In the genomic region with DNA sequence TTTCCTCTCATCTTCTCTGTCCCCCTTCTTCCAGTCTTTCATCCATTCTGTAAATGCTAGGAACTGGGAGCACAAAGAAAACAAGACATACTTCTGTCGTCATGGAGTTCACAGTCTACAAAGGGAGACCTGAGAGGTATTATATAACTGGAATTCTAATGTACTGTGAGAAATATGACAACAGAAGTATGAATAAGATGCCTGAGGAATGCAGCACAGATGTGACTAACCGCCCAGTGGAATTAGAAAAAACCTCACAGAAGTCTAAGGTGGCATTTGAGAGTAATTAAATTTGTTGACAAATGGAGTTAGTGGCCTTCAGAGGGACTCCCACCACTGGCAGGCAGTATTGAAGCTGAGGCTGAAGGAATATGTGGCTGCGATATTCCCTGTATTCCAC, we compare ENCODE assay signal across 19 cellular contexts.
DNase-seq lines count a peak whose midpoint lies in the region; ATAC-seq, FAIRE-seq and TF ChIP-seq lines count a peak whose summit lies in the region.
"Had no signal": no experiment of that assay in that cellular context is flagged by ENCODE, and none has a peak within 500 bp of the region (broad histone marks: within the 10 kb centered on the region; RNA-seq: fewer than 3 reads in every experiment).

No MANE protein-coding gene starts in this region.

- no peaks in the 10 kb centered on the region for H3K4me1 ChIP-seq in astrocyte (ENCODE audit: insufficient read depth, low read length)
- H3K4me1 ChIP-seq in keratinocyte (ENCODE audit: control insufficient read depth, extremely low read depth, insufficient read depth, low read length) = peaks cover 6% of the 10 kb centered on the region
- no peaks in the 10 kb centered on the region for H3K4me1 ChIP-seq in effector memory CD4-positive, alpha-beta T cell (ENCODE audit: control insufficient read depth, insufficient read depth, low read length, poor library complexity, severe bottlenecking)
- H3K4me1 ChIP-seq in spleen = no peaks in the 10 kb centered on the region
- H3K4me1 ChIP-seq: breast epithelium had no signal

- no peaks in the 10 kb centered on the region for H3K27me3 Mint-ChIP-seq in astrocyte (ENCODE audit: low read depth, unreplicated experiment)
- H3K27me3 Mint-ChIP-seq in activated naive CD8-positive, alpha-beta T cell treated with anti-CD3 and anti-CD28 coated beads, Interleukin-2, amount 50 U/mL, for 24 hours = no peaks in the 10 kb centered on the region
- H3K27me3 Mint-ChIP-seq: naive B cell; stimulated activated naive B cell treated with anti-CD40 and anti-IgM and Interleukin-4, amounts not matched to agents 10 μg/mL and 1 μg/mL and 100 μg/mL, for 72 hours had no signal

- no peak for ATAC-seq in activated naive CD8-positive, alpha-beta T cell treated with anti-CD3 and anti-CD28 coated beads, Interleukin-2, amount 50 U/mL, for 24 hours
- ATAC-seq: left ventricle myocardium superior; stimulated activated naive B cell treated with anti-CD40 and anti-IgM and Interleukin-4, amounts not matched to agents 10 μg/mL and 1 μg/mL and 100 μg/mL, for 72 hours had no signal

- H3K9me3 Mint-ChIP-seq in astrocyte (ENCODE audit: unreplicated experiment) = no peaks in the 10 kb centered on the region
- H3K9me3 Mint-ChIP-seq in activated naive CD8-positive, alpha-beta T cell treated with anti-CD3 and anti-CD28 coated beads, Interleukin-2, amount 50 U/mL, for 24 hours = no peaks in the 10 kb centered on the region
- H3K9me3 Mint-ChIP-seq: activated CD4-positive, alpha-beta T cell treated with anti-CD3 and anti-CD28 coated beads, Interleukin-2, amount 10 ng/mL, durations not matched to agents 24 days and 14 days; naive B cell; stimulated activated naive B cell treated with anti-CD40 and anti-IgM and Interleukin-4, amounts not matched to agents 10 μg/mL and 1 μg/mL and 100 μg/mL, for 72 hours had no signal

- no peaks in the 10 kb centered on the region for H3K9me1 ChIP-seq in keratinocyte (ENCODE audit: control insufficient read depth, extremely low read depth, insufficient read depth, low read length)

- peak overlapping the region; percentile 74 for H3K27ac Mint-ChIP-seq in astrocyte (ENCODE audit: unreplicated experiment)
- no peak overlapping the region for H3K27ac Mint-ChIP-seq in activated naive CD8-positive, alpha-beta T cell treated with anti-CD3 and anti-CD28 coated beads, Interleukin-2, amount 50 U/mL, for 24 hours
- H3K27ac Mint-ChIP-seq: activated CD4-positive, alpha-beta T cell treated with anti-CD3 and anti-CD28 coated beads, Interleukin-2, amount 10 ng/mL, durations not matched to agents 24 days and 14 days; naive B cell; stimulated activated naive B cell treated with anti-CD40 and anti-IgM and Interleukin-4, amounts not matched to agents 10 μg/mL and 1 μg/mL and 100 μg/mL, for 72 hours had no signal

- H3K27me3 ChIP-seq in astrocyte (ENCODE audit: insufficient read depth, low read length) = no peaks in the 10 kb centered on the region
- H3K27me3 ChIP-seq in keratinocyte (ENCODE audit: control insufficient read depth, extremely low read depth, insufficient read depth, low read length) = no peaks in the 10 kb centered on the region
- no peaks in the 10 kb centered on the region for H3K27me3 ChIP-seq in dorsolateral prefrontal cortex
- H3K27me3 ChIP-seq in effector memory CD4-positive, alpha-beta T cell (replicated peaks; ENCODE audit: control insufficient read depth, insufficient read depth, low read length, poor library complexity, severe bottlenecking) = no peaks in the 10 kb centered on the region
- H3K27me3 ChIP-seq in spleen (replicated peaks in 1 of 7) = no peaks in the 10 kb centered on the region
- H3K27me3 ChIP-seq: breast epithelium had no signal

- H3K79me2 ChIP-seq in astrocyte (ENCODE audit: insufficient read depth, low read length) (no peaks in the 10 kb centered on the region), keratinocyte (ENCODE audit: control insufficient read depth, insufficient read depth, low read length) (no peaks in the 10 kb centered on the region)

- no peak for TF ChIP-seq POLR2A in spleen (IDR thresholded peaks at IDR 0.05)

- H3K4me3 ChIP-seq in astrocyte (ENCODE audit: insufficient read depth, low read depth, low read length) = no peak overlapping the region
- H3K4me3 ChIP-seq in keratinocyte (ENCODE audit: control insufficient read depth in 2 of 3, extremely low read depth in 1 of 3, insufficient read depth in 2 of 3, low read depth in 1 of 3, low read length in 3 of 3) = no peak overlapping the region
- no peak overlapping the region for H3K4me3 ChIP-seq in dorsolateral prefrontal cortex
- H3K4me3 ChIP-seq in effector memory CD4-positive, alpha-beta T cell (ENCODE audit: insufficient read depth, low read depth, low read length, poor library complexity, severe bottlenecking) = no peak overlapping the region
- no peak overlapping the region for H3K4me3 ChIP-seq in spleen
- H3K4me3 ChIP-seq: breast epithelium, SK-N-MC had no signal

- no peak overlapping the region for H3K4me3 Mint-ChIP-seq in astrocyte (ENCODE audit: unreplicated experiment)
- H3K4me3 Mint-ChIP-seq in activated naive CD8-positive, alpha-beta T cell treated with anti-CD3 and anti-CD28 coated beads, Interleukin-2, amount 50 U/mL, for 24 hours = no peak overlapping the region
- H3K4me3 Mint-ChIP-seq: activated CD4-positive, alpha-beta T cell treated with anti-CD3 and anti-CD28 coated beads, Interleukin-2, amount 10 ng/mL, durations not matched to agents 24 days and 14 days; naive B cell; stimulated activated naive B cell treated with anti-CD40 and anti-IgM and Interleukin-4, amounts not matched to agents 10 μg/mL and 1 μg/mL and 100 μg/mL, for 72 hours had no signal

- H3K4me1 Mint-ChIP-seq in astrocyte (ENCODE audit: low read depth, unreplicated experiment) = peaks cover 4% of the 10 kb centered on the region
- no peaks in the 10 kb centered on the region for H3K4me1 Mint-ChIP-seq in activated naive CD8-positive, alpha-beta T cell treated with anti-CD3 and anti-CD28 coated beads, Interleukin-2, amount 50 U/mL, for 24 hours
- H3K4me1 Mint-ChIP-seq: activated CD4-positive, alpha-beta T cell treated with anti-CD3 and anti-CD28 coated beads, Interleukin-2, amount 10 ng/mL, durations not matched to agents 24 days and 14 days; naive B cell; stimulated activated naive B cell treated with anti-CD40 and anti-IgM and Interleukin-4, amounts not matched to agents 10 μg/mL and 1 μg/mL and 100 μg/mL, for 72 hours had no signal

- H3K36me3 Mint-ChIP-seq in astrocyte (ENCODE audit: low read depth, unreplicated experiment) = no peaks in the 10 kb centered on the region
- H3K36me3 Mint-ChIP-seq in activated naive CD8-positive, alpha-beta T cell treated with anti-CD3 and anti-CD28 coated beads, Interleukin-2, amount 50 U/mL, for 24 hours (ENCODE audit: low read depth) = no peaks in the 10 kb centered on the region
- H3K36me3 Mint-ChIP-seq: naive B cell; stimulated activated naive B cell treated with anti-CD40 and anti-IgM and Interleukin-4, amounts not matched to agents 10 μg/mL and 1 μg/mL and 100 μg/mL, for 72 hours had no signal

- no peak overlapping the region for H2AFZ ChIP-seq in astrocyte (ENCODE audit: low read depth, low read length)
- H2AFZ ChIP-seq in keratinocyte (ENCODE audit: control insufficient read depth, low read length) = no peak overlapping the region

- no peak overlapping the region for H3K4me2 ChIP-seq in astrocyte (ENCODE audit: low read length)
- no peak overlapping the region for H3K4me2 ChIP-seq in keratinocyte (ENCODE audit: control insufficient read depth, extremely low read depth, insufficient read depth, low read depth, low read length)

- H4K20me1 ChIP-seq in astrocyte (ENCODE audit: insufficient read depth, low read length) (no peaks in the 10 kb centered on the region), keratinocyte (ENCODE audit: control insufficient read depth, extremely low read depth, insufficient read depth, low read length) (no peaks in the 10 kb centered on the region)

- FAIRE-seq in astrocyte (lab: Jason Lieb, UNC) (no peak), keratinocyte (lab: Jason Lieb, UNC) (peak; percentile 67)

- 90 to 95% (median 92%) methylated on average over 3 of the region's 3 CpGs for WGBS in spleen, 5 donors

- intact Hi-C loops in dorsolateral prefrontal cortex (cut with DNase I) (no loop called here), spleen (cut with DNase I; ENCODE audit: low total_unique reads) (no loop called here)

- H3K9me3 ChIP-seq in astrocyte (ENCODE audit: insufficient read depth, low read depth, low read length) = no peaks in the 10 kb centered on the region
- no peaks in the 10 kb centered on the region for H3K9me3 ChIP-seq in keratinocyte (ENCODE audit: control insufficient read depth, low read depth, low read length)
- H3K9me3 ChIP-seq in effector memory CD4-positive, alpha-beta T cell (ENCODE audit: control insufficient read depth, low read length) = no peaks in the 10 kb centered on the region
- no peaks in the 10 kb centered on the region for H3K9me3 ChIP-seq in spleen
- H3K9me3 ChIP-seq: breast epithelium had no signal

- TF ChIP-seq CTCF in astrocyte (IDR thresholded peaks at IDR 0.05; ENCODE audit: insufficient read depth, low read depth, low read length) (no peak), keratinocyte (optimal IDR thresholded peaks at IDR 0.05 in 1 of 3, IDR thresholded peaks at IDR 0.05 in 1 of 3, conservative IDR thresholded peaks at IDR 0.05 in 1 of 3; ENCODE audit: extremely low read depth in 1 of 3, insufficient read depth in 2 of 3, low read length in 3 of 3) (no peak), dorsolateral prefrontal cortex (IDR thresholded peaks at IDR 0.05 in 54 of 56, conservative IDR thresholded peaks at IDR 0.05 in 2 of 56; ENCODE audit: low read depth in 1 of 56, partially characterized antibody in 56 of 56) (no peak), spleen (IDR thresholded peaks at IDR 0.05 in 8 of 11, conservative IDR thresholded peaks at IDR 0.05 in 3 of 11) (no peak)

- peak; percentile 7 for DNase-seq in AG08396 (ENCODE audit: low spot score)
- peak; percentile 43 for DNase-seq in HS-5 (ENCODE audit: low read depth)
- peak; percentile 75 for DNase-seq in astrocyte (ENCODE audit: low read depth)
- DNase-seq in keratinocyte (ENCODE audit: low read depth, low spot score) = no peak
- DNase-seq in dorsolateral prefrontal cortex = no peak
- DNase-seq in effector memory CD4-positive, alpha-beta T cell = no peak
- no peak for DNase-seq in activated naive CD8-positive, alpha-beta T cell treated with anti-CD3 and anti-CD28 coated beads, Interleukin-2, amount 50 U/mL, for 24 hours
- no peak for DNase-seq in spleen
- DNase-seq: ACHN; activated CD4-positive, alpha-beta T cell treated with anti-CD3 and anti-CD28 coated beads, Interleukin-2, amount 10 ng/mL, durations not matched to agents 24 days and 14 days; activated naive CD4-positive, alpha-beta T cell; left ventricle myocardium superior; naive B cell; NCI-H1694; NCI-H524; stimulated activated CD4-positive, alpha-beta T cell treated with anti-CD3 and anti-CD28 coated beads, Interleukin-12 subunit alpha, Interleukin-12 subunit beta, amount 100 ng/mL, for 4 hours; stimulated activated naive B cell treated with anti-CD40 and anti-IgM and Interleukin-4, amounts not matched to agents 10 μg/mL and 1 μg/mL and 100 μg/mL, for 72 hours had no signal

- dilution Hi-C loops in keratinocyte (cut with MboI; ENCODE audit: extremely low pct_ligation_motif_present, low sequenced_read_pairs) = no loop called here

- H3K27ac ChIP-seq in astrocyte (ENCODE audit: low read depth, low read length) = no peak overlapping the region
- no peak overlapping the region for H3K27ac ChIP-seq in keratinocyte (ENCODE audit: control insufficient read depth, insufficient read depth, low read length)
- H3K27ac ChIP-seq in dorsolateral prefrontal cortex = no peak overlapping the region
- H3K27ac ChIP-seq in effector memory CD4-positive, alpha-beta T cell (ENCODE audit: insufficient read depth, low read length, poor library complexity, severe bottlenecking) = no peak overlapping the region
- no peak overlapping the region for H3K27ac ChIP-seq in spleen
- H3K27ac ChIP-seq: breast epithelium, SK-N-MC had no signal

- H3K36me3 ChIP-seq in astrocyte (ENCODE audit: insufficient read depth, low read length) (no peaks in the 10 kb centered on the region), keratinocyte (ENCODE audit: control insufficient read depth in 2 of 2, extremely low read depth in 1 of 2, insufficient read depth in 2 of 2, low read length in 2 of 2) (no peaks in the 10 kb centered on the region), spleen (no peaks in the 10 kb centered on the region)
- no peaks in the 10 kb centered on the region for H3K36me3 ChIP-seq in effector memory CD4-positive, alpha-beta T cell (ENCODE audit: control insufficient read depth, insufficient read depth, low read length)
- H3K36me3 ChIP-seq: breast epithelium had no signal

- H3K9ac ChIP-seq in astrocyte (ENCODE audit: low read length) = no peak overlapping the region
- no peak overlapping the region for H3K9ac ChIP-seq in keratinocyte (ENCODE audit: control insufficient read depth, extremely low read depth, insufficient read depth, low read length)

Comparison
In these comparisons a context has a peak if more than half of its experiments do, and no peak if none do; other contexts are left out.
1. DNase-seq: peak in AG08396 (single experiment), HS-5 (single experiment) and astrocyte (single experiment); none in keratinocyte (single experiment), dorsolateral prefrontal cortex (0 of 10), effector memory CD4-positive, alpha-beta T cell (0 of 3), activated naive CD8-positive, alpha-beta T cell treated with anti-CD3 and anti-CD28 coated beads, Interleukin-2, amount 50 U/mL, for 24 hours (single experiment) and spleen (single experiment).